25 cellular contexts compared by ENCODE assay signal in the genomic region with DNA sequence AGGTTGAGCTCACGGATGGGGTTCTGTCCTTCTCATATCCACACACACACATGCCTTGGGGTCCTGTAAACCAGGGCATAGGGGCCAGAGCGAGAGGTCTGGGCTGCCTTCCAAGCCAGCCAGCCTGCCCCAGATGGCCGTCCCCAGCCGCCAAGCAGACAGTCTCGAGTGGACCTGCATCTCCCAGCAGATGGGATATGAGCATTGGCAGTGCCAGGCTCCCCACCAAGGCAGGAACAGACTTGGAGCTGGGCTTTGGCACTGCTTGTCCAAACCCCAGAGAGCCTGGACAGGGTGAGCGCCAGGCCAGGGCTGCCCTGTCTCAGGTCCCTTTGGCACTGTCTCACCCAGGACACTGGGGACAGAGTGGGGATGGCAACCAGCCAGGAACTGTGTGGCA.
DNase-seq lines count a peak whose midpoint lies in the region; ATAC-seq, FAIRE-seq and TF ChIP-seq lines count a peak whose summit lies in the region.
"Had no signal": no experiment of that assay in that cellular context is flagged by ENCODE, and none has a peak within 500 bp of the region (broad histone marks: within the 10 kb centered on the region; RNA-seq: fewer than 3 reads in every experiment).

No MANE protein-coding gene starts in this region.

- TF ChIP-seq CTCF in activated B cell treated with CpG ODN at 0.5 μM for 24 hours (IDR thresholded peaks at IDR 0.05) (no peak), heart right ventricle (IDR thresholded peaks at IDR 0.05) (no peak), Caco-2 (IDR thresholded peaks at IDR 0.05; ENCODE audit: insufficient read depth in 1 of 2, low read depth in 1 of 2, low read length in 1 of 2, severe bottlenecking in 1 of 2, unreplicated experiment in 1 of 2) (no peak)

- WGBS in heart right ventricle, 2 donors, result 42 to 58% methylated on average over 6 of the region's 6 CpGs

- H3K27ac ChIP-seq in heart right ventricle, result peak overlapping the region in 1 of 10 donors; percentile 58
- peak overlapping the region; percentile 27 for H3K27ac ChIP-seq in temporal lobe (ENCODE audit: low read depth, low read length)
- H3K27ac ChIP-seq: BLaER1 treated with 17β-estradiol and CSF1 and Interleukin-3, amounts not matched to agents 10 nM and 100 nM; SJCRH30; vagina; WERI-Rb-1 had no signal

- H3K4me3 ChIP-seq in heart right ventricle (no peak overlapping the region), Caco-2 (ENCODE audit: low read depth, low read length) (no peak overlapping the region)
- H3K4me3 ChIP-seq: BLaER1 treated with 17β-estradiol and CSF1 and Interleukin-3, amounts not matched to agents 10 nM and 100 nM; MG63; SJCRH30; vagina had no signal

- H3K9me3 Mint-ChIP-seq in activated B cell treated with CpG ODN at 0.5 μM for 24 hours, result no peaks in the 10 kb centered on the region
- no peaks in the 10 kb centered on the region for H3K9me3 Mint-ChIP-seq in Caco-2 (ENCODE audit: unreplicated experiment)
- H3K9me3 Mint-ChIP-seq: activated CD8-positive, alpha-beta T cell treated with anti-CD3 and anti-CD28 coated beads for 36 hours; activated naive CD4-positive, alpha-beta T cell treated with anti-CD3 and anti-CD28 coated beads, Interleukin-2, amount 50 U/mL, for 24 hours; natural killer cell treated with Interleukin-12 subunit alpha and Interleukin-12 subunit beta and Interleukin-15 and Interleukin-18, amount 100 ng/mL, for 72 hours had no signal

- peaks cover 0 to 23% (median 5%) of the 10 kb centered on the region in 9 donors for H3K4me1 ChIP-seq in heart right ventricle
- no peaks in the 10 kb centered on the region for H3K4me1 ChIP-seq in Caco-2
- H3K4me1 ChIP-seq: SJCRH30, vagina had no signal

- CTCF ChIA-PET in activated B cell treated with CpG ODN at 0.5 μM for 24 hours (lab: Charles Lee), result interaction anchor here (0.9 to 2.5 kb wide), 8 partner anchors 9 to 199 kb away, joined by 3 to 33 read pairs (median 7); no protein-coding TSS in a partner anchor
- CTCF ChIA-PET in Caco-2 (lab: Charles Lee), result interaction anchor here (1.5 kb wide), 1 partner anchor 191 kb away, joined by 4 read pairs; no protein-coding TSS in a partner anchor

- no peak for FAIRE-seq in H54 (lab: Jason Lieb, UNC)
- FAIRE-seq: GM12891, small intestine had no signal

- H3K36me3 ChIP-seq in heart right ventricle (peaks cover 0 to 22% (median 0%) of the 10 kb centered on the region in 9 donors), Caco-2 (ENCODE audit: control insufficient read depth, insufficient read depth, low read length) (peaks cover 11% of the 10 kb centered on the region)

- H3K27me3 Mint-ChIP-seq in activated B cell treated with CpG ODN at 0.5 μM for 24 hours (no peaks in the 10 kb centered on the region), Caco-2 (ENCODE audit: insufficient read depth, unreplicated experiment) (no peaks in the 10 kb centered on the region)
- H3K27me3 Mint-ChIP-seq: activated CD8-positive, alpha-beta T cell treated with anti-CD3 and anti-CD28 coated beads for 36 hours; activated naive CD4-positive, alpha-beta T cell treated with anti-CD3 and anti-CD28 coated beads, Interleukin-2, amount 50 U/mL, for 24 hours; natural killer cell treated with Interleukin-12 subunit alpha and Interleukin-12 subunit beta and Interleukin-15 and Interleukin-18, amount 100 ng/mL, for 72 hours had no signal

- H3K27me3 ChIP-seq in heart right ventricle, result no peaks in the 10 kb centered on the region
- no peaks in the 10 kb centered on the region for H3K27me3 ChIP-seq in Caco-2 (replicated peaks; ENCODE audit: control insufficient read depth, insufficient read depth, low read length)
- H3K27me3 ChIP-seq: BLaER1 treated with 17β-estradiol and CSF1 and Interleukin-3, amounts not matched to agents 10 nM and 100 nM; MG63; SJCRH30; vagina had no signal

- no peak for TF ChIP-seq POLR2A in H54 (IDR thresholded peaks at IDR 0.05; ENCODE audit: low read depth, low read length)

- POLR2A ChIA-PET in activated B cell treated with CpG ODN at 0.5 μM for 24 hours (lab: Charles Lee), result interaction anchor here (0.9 to 1.0 kb wide), 2 partner anchors 34 to 191 kb away, joined by 3 to 4 read pairs; no protein-coding TSS in a partner anchor
- POLR2A ChIA-PET in Caco-2 (lab: Charles Lee), result no interaction called here

- intact Hi-C loops in activated B cell treated with CpG ODN at 0.5 μM for 24 hours (cut with micrococcal nuclease) (no loop called here), heart right ventricle (cut with DNase I) (loop anchor here in 5 of 10 donors (5.0 to 10.0 kb wide), 2 partner anchors 189 to 191 kb away; a partner anchor contains a TSS), Caco-2 (cut with micrococcal nuclease; ENCODE audit: unreplicated experiment) (no loop called here)

- no peak for ATAC-seq in activated B cell treated with CpG ODN at 0.5 μM for 24 hours (ENCODE audit: low read depth)
- ATAC-seq in heart right ventricle, result peak; percentile 24 to 91 (median 75)
- ATAC-seq: activated CD8-positive, alpha-beta T cell treated with anti-CD3 and anti-CD28 coated beads for 36 hours had no signal

- H3K27ac Mint-ChIP-seq in activated B cell treated with CpG ODN at 0.5 μM for 24 hours (peak overlapping the region; percentile 56), Caco-2 (ENCODE audit: unreplicated experiment) (no peak overlapping the region)
- H3K27ac Mint-ChIP-seq: activated CD8-positive, alpha-beta T cell treated with anti-CD3 and anti-CD28 coated beads for 36 hours; natural killer cell treated with Interleukin-12 subunit alpha and Interleukin-12 subunit beta and Interleukin-15 and Interleukin-18, amount 100 ng/mL, for 72 hours had no signal

- H3K4me1 Mint-ChIP-seq in activated B cell treated with CpG ODN at 0.5 μM for 24 hours (peaks cover 18% of the 10 kb centered on the region), Caco-2 (ENCODE audit: low read depth, unreplicated experiment) (no peaks in the 10 kb centered on the region)

- BruUV-seq in Caco-2 (replicated peaks; lab: Mats Ljungman, UMichigan), result no TSS peak

- DNase-seq in NCI-H524 (lab: John Stamatoyannopoulos, UW), result peak; percentile 52 to 78
- no peak for DNase-seq in NCI-H524 treated with DMSO at 0.1 percent for 48 hours (lab: John Stamatoyannopoulos, UW)
- no peak for DNase-seq in activated B cell treated with CpG ODN at 0.5 μM for 24 hours
- peak; percentile 40 to 47 for DNase-seq in heart right ventricle
- no peak for DNase-seq in stimulated activated CD4-positive, alpha-beta T cell treated with anti-CD3 and anti-CD28 coated beads, Interleukin-4, amount 100 ng/mL, for 1 hour
- no peak for DNase-seq in H54 (ENCODE audit: insufficient read length, low spot score)
- no peak for DNase-seq in Caco-2
- DNase-seq: activated CD8-positive, alpha-beta T cell treated with anti-CD3 and anti-CD28 coated beads for 36 hours; activated T-cell treated with anti-CD3 and anti-CD28 coated beads, Interleukin-2, amount 50 U/mL, for 48 hours; cortex of kidney; MG63; NCI-H187 treated with DMSO at 0.1 percent for 48 hours; NCI-H69; OCI-M1; SJCRH30; small intestine; stimulated activated CD4-positive, alpha-beta T cell treated with anti-CD3 and anti-CD28 coated beads, Interleukin-4, amount 100 ng/mL, for 24 hours; T-helper 2 cell; WERI-Rb-1 had no signal

- H3K4me3 Mint-ChIP-seq in activated B cell treated with CpG ODN at 0.5 μM for 24 hours, result no peak overlapping the region
- H3K4me3 Mint-ChIP-seq in Caco-2 (ENCODE audit: unreplicated experiment), result no peak overlapping the region
- H3K4me3 Mint-ChIP-seq: activated CD8-positive, alpha-beta T cell treated with anti-CD3 and anti-CD28 coated beads for 36 hours; activated naive CD4-positive, alpha-beta T cell treated with anti-CD3 and anti-CD28 coated beads, Interleukin-2, amount 50 U/mL, for 24 hours; natural killer cell treated with Interleukin-12 subunit alpha and Interleukin-12 subunit beta and Interleukin-15 and Interleukin-18, amount 100 ng/mL, for 72 hours had no signal

- H3K36me3 Mint-ChIP-seq in activated B cell treated with CpG ODN at 0.5 μM for 24 hours (ENCODE audit: low read depth), result peaks cover 68% of the 10 kb centered on the region
- peaks cover 84% of the 10 kb centered on the region for H3K36me3 Mint-ChIP-seq in Caco-2 (ENCODE audit: insufficient read depth, unreplicated experiment)
- H3K36me3 Mint-ChIP-seq: natural killer cell treated with Interleukin-12 subunit alpha and Interleukin-12 subunit beta and Interleukin-15 and Interleukin-18, amount 100 ng/mL, for 72 hours had no signal

- no peaks in the 10 kb centered on the region for H3K9me3 ChIP-seq in heart right ventricle
- no peaks in the 10 kb centered on the region for H3K9me3 ChIP-seq in Caco-2
- H3K9me3 ChIP-seq: MG63, SJCRH30, vagina had no signal

Comparison
In these comparisons a context has a peak if more than half of its experiments do, and no peak if none do; other contexts are left out.
1. DNase-seq: peak in NCI-H524 (2 of 2) and heart right ventricle (2 of 2); none in NCI-H524 treated with DMSO at 0.1 percent for 48 hours (single experiment), activated B cell treated with CpG ODN at 0.5 μM for 24 hours (single experiment), stimulated activated CD4-positive, alpha-beta T cell treated with anti-CD3 and anti-CD28 coated beads, Interleukin-4, amount 100 ng/mL, for 1 hour (single experiment), H54 (single experiment) and Caco-2 (0 of 2).